ENCODE assay signal across 1 cellular context in the genomic region with DNA sequence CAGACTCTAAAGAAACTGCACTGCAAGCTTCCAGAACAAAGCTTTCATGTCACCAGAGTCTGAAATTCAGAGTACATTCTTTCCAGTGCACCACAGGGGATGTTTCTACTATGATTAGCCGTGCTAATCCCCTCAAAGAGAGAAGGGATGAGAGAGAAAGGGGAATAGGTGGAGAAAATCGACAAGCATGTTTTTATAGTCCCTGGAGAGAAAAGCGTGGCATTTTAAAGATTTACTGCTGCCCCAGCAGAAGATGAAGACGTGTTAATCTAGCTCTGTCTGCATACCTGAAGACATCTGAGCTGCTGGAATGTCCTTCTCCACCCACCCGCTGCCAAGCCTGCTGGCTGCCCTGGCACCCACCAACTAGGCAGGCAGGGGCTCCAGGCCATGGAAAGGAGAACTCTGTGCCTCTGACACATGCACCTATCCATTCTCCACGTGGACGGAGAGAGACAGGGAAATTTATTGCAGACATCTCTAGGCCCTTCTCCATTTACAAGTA.
TF ChIP-seq lines count a peak whose summit lies in the region.

No MANE protein-coding gene starts in this region.

TF ChIP-seq in HepG2, 621 proteins besides CTCF, POLR2A, EP300 and RAD21:
- TF ChIP-seq KLF15 (CRISPR knock-in tag; IDR thresholded peaks at IDR 0.05; ENCODE audit: borderline replicate concordance), result no peak
- TF ChIP-seq, protein P1, sequence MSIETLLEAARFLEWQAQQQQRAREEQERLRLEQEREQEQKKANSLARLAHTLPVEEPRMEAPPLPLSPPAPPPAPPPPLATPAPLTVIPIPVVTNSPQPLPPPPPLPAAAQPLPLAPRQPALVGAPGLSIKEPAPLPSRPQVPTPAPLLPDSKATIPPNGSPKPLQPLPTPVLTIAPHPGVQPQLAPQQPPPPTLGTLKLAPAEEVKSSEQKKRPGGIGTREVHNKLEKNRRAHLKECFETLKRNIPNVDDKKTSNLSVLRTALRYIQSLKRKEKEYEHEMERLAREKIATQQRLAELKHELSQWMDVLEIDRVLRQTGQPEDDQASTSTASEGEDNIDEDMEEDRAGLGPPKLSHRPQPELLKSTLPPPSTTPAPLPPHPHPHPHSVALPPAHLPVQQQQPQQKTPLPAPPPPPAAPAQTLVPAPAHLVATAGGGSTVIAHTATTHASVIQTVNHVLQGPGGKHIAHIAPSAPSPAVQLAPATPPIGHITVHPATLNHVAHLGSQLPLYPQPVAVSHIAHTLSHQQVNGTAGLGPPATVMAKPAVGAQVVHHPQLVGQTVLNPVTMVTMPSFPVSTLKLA (IDR thresholded peaks at IDR 0.05), result peak; percentile 96
- no peak for TF ChIP-seq NAIF1 (CRISPR knock-in tag; IDR thresholded peaks at IDR 0.05; ENCODE audit: borderline replicate concordance)
